10 cellular contexts compared by ENCODE assay signal in the genomic region with DNA sequence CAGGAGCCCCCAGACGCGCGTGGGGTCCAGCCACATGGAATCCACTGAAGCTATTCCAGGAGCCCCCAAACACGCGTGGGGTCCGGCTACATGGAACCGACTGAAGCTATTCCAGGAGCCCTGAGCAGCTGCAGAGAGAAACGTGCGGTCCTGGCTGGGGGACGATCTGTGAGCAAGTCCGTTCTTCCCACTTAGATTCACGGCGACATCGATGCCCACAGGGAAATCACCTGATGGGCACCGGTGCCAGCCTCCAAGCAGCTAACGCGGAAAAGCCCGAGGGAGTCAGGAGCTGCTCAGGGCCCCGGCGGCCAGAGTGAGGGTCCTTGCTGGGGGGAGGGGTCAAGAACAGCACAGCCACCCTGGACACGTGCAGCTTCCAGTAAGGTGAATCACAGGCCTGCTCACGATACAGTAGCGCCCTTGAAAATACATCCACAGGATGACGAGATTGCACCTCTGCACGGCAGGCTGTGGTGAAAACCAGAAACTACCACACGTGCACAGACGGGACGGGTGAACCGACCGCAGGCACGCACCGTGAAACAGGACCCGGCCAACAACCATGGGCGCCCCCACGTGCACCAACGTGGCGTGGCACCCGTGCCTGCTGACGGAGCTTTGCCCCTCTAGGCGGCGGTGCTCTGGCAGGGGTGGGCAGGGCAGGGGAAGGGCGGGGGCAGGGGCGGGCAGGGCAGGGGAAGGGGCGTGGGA.
A peak's percentile ranks its signal among the peaks of the same experiment; 100 is the strongest.
DNase-seq lines count a peak whose midpoint lies in the region; ATAC-seq, FAIRE-seq and TF ChIP-seq lines count a peak whose summit lies in the region.
"Had no signal": no experiment of that assay in that cellular context is flagged by ENCODE, and none has a peak within 500 bp of the region (broad histone marks: within the 10 kb centered on the region; RNA-seq: fewer than 3 reads in every experiment).

No MANE protein-coding gene starts in this region.

- H3K27ac ChIP-seq in astrocyte (ENCODE audit: low read depth, low read length) (no peak overlapping the region), smooth muscle cell (ENCODE audit: low read depth) (no peak overlapping the region)
- H3K27ac ChIP-seq: upper lobe of left lung had no signal

- WGBS in smooth muscle cell (ENCODE audit: low lambda C conversion rate) = 76% methylated on average over 40 of the region's 44 CpGs

- no peak for FAIRE-seq in astrocyte (lab: Jason Lieb, UNC)

- intact Hi-C loops in Caco-2 (cut with micrococcal nuclease; ENCODE audit: unreplicated experiment) = no loop called here

- no peak overlapping the region for H3K4me3 ChIP-seq in astrocyte (ENCODE audit: insufficient read depth, low read depth, low read length)
- no peak overlapping the region for H3K4me3 ChIP-seq in smooth muscle cell
- H3K4me3 ChIP-seq in Caco-2 (ENCODE audit: low read depth, low read length) = no peak overlapping the region
- H3K4me3 ChIP-seq: upper lobe of left lung had no signal

- CTCF ChIA-PET in Caco-2 (lab: Charles Lee) = no interaction called here

- TF ChIP-seq CTCF in astrocyte (IDR thresholded peaks at IDR 0.05; ENCODE audit: insufficient read depth, low read depth, low read length) (no peak), smooth muscle cell (IDR thresholded peaks at IDR 0.05; ENCODE audit: borderline replicate concordance, insufficient read depth, poor library complexity, severe bottlenecking) (no peak), Caco-2 (IDR thresholded peaks at IDR 0.05; ENCODE audit: insufficient read depth in 1 of 2, low read depth in 1 of 2, low read length in 1 of 2, severe bottlenecking in 1 of 2, unreplicated experiment in 1 of 2) (no peak)

- H3K9me3 ChIP-seq in astrocyte (ENCODE audit: insufficient read depth, low read depth, low read length) (no peaks in the 10 kb centered on the region), smooth muscle cell (replicated peaks; ENCODE audit: low read depth) (no peaks in the 10 kb centered on the region), Caco-2 (no peaks in the 10 kb centered on the region)

- H3K27ac Mint-ChIP-seq in IgD-negative memory B cell = peak overlapping the region in 2 of 3 donors; percentile 27 to 31
- H3K27ac Mint-ChIP-seq in astrocyte (ENCODE audit: unreplicated experiment) = no peak overlapping the region
- H3K27ac Mint-ChIP-seq in Caco-2 (ENCODE audit: unreplicated experiment) = no peak overlapping the region

- H3K36me3 ChIP-seq in astrocyte (ENCODE audit: insufficient read depth, low read length) (no peaks in the 10 kb centered on the region), smooth muscle cell (ENCODE audit: low read depth) (no peaks in the 10 kb centered on the region), Caco-2 (ENCODE audit: control insufficient read depth, insufficient read depth, low read length) (no peaks in the 10 kb centered on the region)

- H3K4me1 Mint-ChIP-seq in IgD-negative memory B cell (peaks cover 4 to 8% (median 5%) of the 10 kb centered on the region in 3 donors), astrocyte (ENCODE audit: low read depth, unreplicated experiment) (no peaks in the 10 kb centered on the region), Caco-2 (ENCODE audit: low read depth, unreplicated experiment) (no peaks in the 10 kb centered on the region)

- H3K27me3 ChIP-seq in astrocyte (ENCODE audit: insufficient read depth, low read length) (no peaks in the 10 kb centered on the region), smooth muscle cell (ENCODE audit: low read depth) (no peaks in the 10 kb centered on the region), Caco-2 (replicated peaks; ENCODE audit: control insufficient read depth, insufficient read depth, low read length) (no peaks in the 10 kb centered on the region)
- H3K27me3 ChIP-seq: upper lobe of left lung had no signal

- POLR2A ChIA-PET in Caco-2 (lab: Charles Lee) = no interaction called here

- H3K4me2 ChIP-seq in astrocyte (ENCODE audit: low read length) = no peak overlapping the region
- H3K4me2 ChIP-seq in smooth muscle cell = no peak overlapping the region

- DNase-seq in NCI-H524 (lab: John Stamatoyannopoulos, UW) (peak; percentile 17 to 65), NCI-H524 treated with DMSO at 0.1 percent for 48 hours (lab: John Stamatoyannopoulos, UW) (no peak), astrocyte (ENCODE audit: low read depth) (peak; percentile 57), smooth muscle cell (lab: John Stamatoyannopoulos, UW; ENCODE audit: unreplicated experiment) (peak; percentile 5), Caco-2 (no peak), NCI-H510A treated with DMSO at 0.1 percent for 48 hours (lab: John Stamatoyannopoulos, UW) (no peak)
- DNase-seq: NCI-H226 had no signal

- H3F3A ChIP-seq in smooth muscle cell (ENCODE audit: low read depth) = no peaks in the 10 kb centered on the region

- H3K9ac ChIP-seq in astrocyte (ENCODE audit: low read length) (no peak overlapping the region), smooth muscle cell (ENCODE audit: low read depth) (no peak overlapping the region)

- H3K27me3 Mint-ChIP-seq in IgD-negative memory B cell (no peaks in the 10 kb centered on the region), astrocyte (ENCODE audit: low read depth, unreplicated experiment) (peaks cover 20% of the 10 kb centered on the region), Caco-2 (ENCODE audit: insufficient read depth, unreplicated experiment) (no peaks in the 10 kb centered on the region)

- H3K9me3 Mint-ChIP-seq in IgD-negative memory B cell (no peaks in the 10 kb centered on the region), astrocyte (ENCODE audit: unreplicated experiment) (peaks cover 4% of the 10 kb centered on the region), Caco-2 (ENCODE audit: unreplicated experiment) (no peaks in the 10 kb centered on the region)

- H3K4me1 ChIP-seq in astrocyte (ENCODE audit: insufficient read depth, low read length) = no peaks in the 10 kb centered on the region
- H3K4me1 ChIP-seq in smooth muscle cell (ENCODE audit: low read depth) = no peaks in the 10 kb centered on the region
- no peaks in the 10 kb centered on the region for H3K4me1 ChIP-seq in Caco-2
- H3K4me1 ChIP-seq: upper lobe of left lung had no signal

- H2AFZ ChIP-seq in astrocyte (ENCODE audit: low read depth, low read length) (no peak overlapping the region), smooth muscle cell (ENCODE audit: low read depth) (no peak overlapping the region)

- no peak for ATAC-seq in HG03565 (IDR thresholded peaks at IDR 0.05; ENCODE audit: unreplicated experiment)

- peaks cover 6% of the 10 kb centered on the region for H3K36me3 Mint-ChIP-seq in IgD-negative memory B cell
- H3K36me3 Mint-ChIP-seq in astrocyte (ENCODE audit: low read depth, unreplicated experiment) = peaks cover 8% of the 10 kb centered on the region
- H3K36me3 Mint-ChIP-seq in Caco-2 (ENCODE audit: insufficient read depth, unreplicated experiment) = no peaks in the 10 kb centered on the region

- H3K79me2 ChIP-seq in astrocyte (ENCODE audit: insufficient read depth, low read length) = no peaks in the 10 kb centered on the region
- H3K79me2 ChIP-seq in smooth muscle cell (ENCODE audit: low read depth) = no peaks in the 10 kb centered on the region

- H3K4me3 Mint-ChIP-seq in IgD-negative memory B cell (peak overlapping the region in 1 of 4 donors; percentile 18), astrocyte (ENCODE audit: unreplicated experiment) (no peak overlapping the region), Caco-2 (ENCODE audit: unreplicated experiment) (no peak overlapping the region)

- H4K20me1 ChIP-seq in astrocyte (ENCODE audit: insufficient read depth, low read length) = no peaks in the 10 kb centered on the region
- H4K20me1 ChIP-seq in smooth muscle cell (ENCODE audit: low read depth) = peaks cover 5% of the 10 kb centered on the region

- no TSS peak for BruUV-seq in Caco-2 (replicated peaks; lab: Mats Ljungman, UMichigan)

Comparison
In these comparisons a context has a peak if more than half of its experiments do, and no peak if none do; other contexts are left out.
1. DNase-seq: peak in NCI-H524 (2 of 2), astrocyte (single experiment) and smooth muscle cell (single experiment); none in NCI-H524 treated with DMSO at 0.1 percent for 48 hours (single experiment), Caco-2 (0 of 2) and NCI-H510A treated with DMSO at 0.1 percent for 48 hours (single experiment).
2. H3K27ac Mint-ChIP-seq: peak in IgD-negative memory B cell (2 of 3); none in astrocyte (single experiment) and Caco-2 (single experiment).